Comparison of ENCODE assay signal across 8 cellular contexts in the genomic region with DNA sequence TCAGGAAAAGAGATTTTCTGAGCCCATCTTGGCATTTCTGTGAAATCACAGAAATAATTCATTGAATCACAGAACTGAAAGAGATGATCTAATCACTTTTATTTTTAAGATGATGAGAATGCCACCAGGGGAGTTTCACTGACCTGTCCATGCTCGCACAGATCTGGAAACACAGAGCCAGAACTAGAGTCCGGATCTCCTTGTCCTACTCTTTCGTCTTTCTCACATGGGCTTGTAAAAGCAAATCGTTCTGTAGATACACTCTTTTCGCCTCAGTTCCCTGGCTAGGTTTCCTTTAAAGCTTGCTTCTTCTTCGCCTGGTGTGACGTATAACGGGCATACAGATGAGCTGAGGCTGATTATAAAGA.
DNase-seq lines count a peak whose midpoint lies in the region; ATAC-seq and TF ChIP-seq lines count a peak whose summit lies in the region.

No MANE protein-coding gene starts in this region.

- H3K4me3 ChIP-seq in brain microvascular endothelial cell (ENCODE audit: low read depth, low read length) (peak overlapping the region; percentile 34), ovary (peak overlapping the region; percentile 27)

- in situ Hi-C loops in brain microvascular endothelial cell (cut with HindIII; ENCODE audit: low pct_ligation_motif_present, low sequenced_read_pairs): no loop called here

- peak overlapping the region; percentile 75 for H3K27ac ChIP-seq in brain microvascular endothelial cell
- peak overlapping the region in 1 of 2 donors; percentile 81 for H3K27ac ChIP-seq in ovary

- intact Hi-C loops in ovary (cut with DNase I): loop anchor here in 2 of 4 donors (2.0 to 10.0 kb wide), 2 partner anchors 55 to 57 kb away; no protein-coding TSS in a partner anchor

- no peak overlapping the region for H3K4me3 Mint-ChIP-seq in activated CD4-positive, alpha-beta memory T cell treated with anti-CD3 and anti-CD28 coated beads, Interleukin-2, amount 10 ng/mL, durations not matched to agents 7 days and 5 days

- no peak for TF ChIP-seq EP300 in ovary (IDR thresholded peaks at IDR 0.05)

- no peaks in the 10 kb centered on the region for H3K36me3 Mint-ChIP-seq in activated CD4-positive, alpha-beta memory T cell treated with anti-CD3 and anti-CD28 coated beads, Interleukin-2, amount 10 ng/mL, durations not matched to agents 7 days and 5 days (ENCODE audit: low read depth)

- peak; percentile 17 for ATAC-seq in GM18861 (IDR thresholded peaks at IDR 0.05; ENCODE audit: unreplicated experiment)
- peak; percentile 33 for ATAC-seq in HG02943 (IDR thresholded peaks at IDR 0.05; ENCODE audit: low read depth, unreplicated experiment)

- DNase-seq in brain microvascular endothelial cell (no peak), ovary (no peak), NCI-H82 (lab: John Stamatoyannopoulos, UW) (no peak), NCI-H1092 (lab: John Stamatoyannopoulos, UW) (no peak), hippocampal formation (lab: John Stamatoyannopoulos, UW) (no peak)
- no peak for DNase-seq in activated CD4-positive, alpha-beta memory T cell treated with anti-CD3 and anti-CD28 coated beads, Interleukin-2, amount 10 ng/mL, durations not matched to agents 7 days and 5 days

- no peak overlapping the region for H3K27ac Mint-ChIP-seq in activated CD4-positive, alpha-beta memory T cell treated with anti-CD3 and anti-CD28 coated beads, Interleukin-2, amount 10 ng/mL, durations not matched to agents 7 days and 5 days

- TF ChIP-seq CTCF in brain microvascular endothelial cell (IDR thresholded peaks at IDR 0.05; ENCODE audit: low read depth, low read length, missing control alignments) (no peak), ovary (IDR thresholded peaks at IDR 0.05) (no peak)

- H3K9me3 ChIP-seq in ovary: no peaks in the 10 kb centered on the region

- H3K27me3 Mint-ChIP-seq in activated CD4-positive, alpha-beta memory T cell treated with anti-CD3 and anti-CD28 coated beads, Interleukin-2, amount 10 ng/mL, durations not matched to agents 7 days and 5 days: peaks cover 24% of the 10 kb centered on the region

- H3K36me3 ChIP-seq in brain microvascular endothelial cell (replicated peaks): no peaks in the 10 kb centered on the region
- no peaks in the 10 kb centered on the region for H3K36me3 ChIP-seq in ovary

- 9 to 20% (median 14%) methylated on average over 8 of the region's 8 CpGs for WGBS in ovary, 3 donors

- peaks cover 12% of the 10 kb centered on the region for H3K4me1 Mint-ChIP-seq in activated CD4-positive, alpha-beta memory T cell treated with anti-CD3 and anti-CD28 coated beads, Interleukin-2, amount 10 ng/mL, durations not matched to agents 7 days and 5 days

- no peaks in the 10 kb centered on the region for H3K9me3 Mint-ChIP-seq in activated CD4-positive, alpha-beta memory T cell treated with anti-CD3 and anti-CD28 coated beads, Interleukin-2, amount 10 ng/mL, durations not matched to agents 7 days and 5 days

- H3K4me1 ChIP-seq in ovary (ENCODE audit: insufficient read depth): no peaks in the 10 kb centered on the region

- CTCF ChIA-PET in activated CD4-positive, alpha-beta memory T cell treated with anti-CD3 and anti-CD28 coated beads, Interleukin-2, amount 10 ng/mL, durations not matched to agents 7 days and 5 days (lab: Charles Lee): interaction anchor here (0.7 kb wide), 1 partner anchor 60 kb away, joined by 3 read pairs; no protein-coding TSS in a partner anchor

- no peak for TF ChIP-seq POLR2A in ovary (IDR thresholded peaks at IDR 0.05)

- POLR2A ChIA-PET in activated CD4-positive, alpha-beta memory T cell treated with anti-CD3 and anti-CD28 coated beads, Interleukin-2, amount 10 ng/mL, durations not matched to agents 7 days and 5 days (lab: Charles Lee): no interaction called here

- H3K27me3 ChIP-seq in brain microvascular endothelial cell (replicated peaks) (no peaks in the 10 kb centered on the region), ovary (no peaks in the 10 kb centered on the region)
